In the genomic region with DNA sequence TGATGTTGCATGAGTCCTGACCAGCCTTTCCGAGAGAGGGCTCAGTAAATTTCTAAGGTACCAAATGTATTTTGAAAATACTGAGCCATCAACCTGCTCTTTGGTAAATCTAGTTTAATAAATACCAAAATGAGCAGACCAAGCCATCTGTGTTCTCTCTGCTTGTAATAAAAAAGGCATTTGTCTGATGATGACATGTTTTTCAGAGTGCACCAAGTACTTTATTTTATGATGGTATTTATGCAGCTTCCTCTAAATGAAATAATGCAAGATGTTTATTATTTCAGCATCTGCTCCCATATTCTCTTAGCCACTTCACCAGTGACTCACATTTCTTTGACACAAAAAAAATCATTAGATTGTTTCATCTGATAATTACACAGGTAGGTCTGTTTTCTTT, we compare ENCODE assay signal across 20 cellular contexts.
"Had no signal": no experiment of that assay in that cellular context is flagged by ENCODE, and none has a peak within 500 bp of the region (broad histone marks: within the 10 kb centered on the region; RNA-seq: fewer than 3 reads in every experiment).

No MANE protein-coding gene starts in this region.

- H3K27ac ChIP-seq: hepatocyte, left ventricle myocardium inferior, prostate gland, spleen, testis, vagina had no signal

- H3K36me3 ChIP-seq: left ventricle myocardium inferior, prostate gland, spleen, vagina had no signal

- DNase-seq: activated CD4-positive, alpha-beta T cell treated with anti-CD3 and anti-CD28 coated beads for 36 hours; activated CD4-positive, alpha-beta T cell treated with anti-CD3 and anti-CD28 coated beads, Interleukin-2, amount 50 U/mL, for 48 hours; activated naive CD4-positive, alpha-beta T cell treated with Interleukin-2 at 50 U/mL for 16 hours; activated naive CD8-positive, alpha-beta T cell treated with anti-CD3 and anti-CD28 coated beads, Interleukin-2, amount 10 ng/mL, durations not matched to agents 7 days and 5 days; activated T-cell treated with anti-CD3 and anti-CD28 coated beads, Interleukin-2, amount 50 U/mL, for 48 hours; foreskin melanocyte; glutamatergic neuron; kidney glomerular epithelial cell; left ventricle myocardium inferior; natural killer cell; spleen; stimulated activated CD4-positive, alpha-beta T cell treated with anti-CD3 and anti-CD28 coated beads, Interleukin-4, amount 100 ng/mL, for 1 hour; stimulated activated naive CD4-positive, alpha-beta T cell; T1000; testis; trophoblast cell had no signal

- H3K4me2 ChIP-seq: hepatocyte had no signal

- ATAC-seq: activated CD4-positive, alpha-beta T cell treated with anti-CD3 and anti-CD28 coated beads for 36 hours; natural killer cell; WTC11 had no signal

- H3K4me3 ChIP-seq: hepatocyte, left ventricle myocardium inferior, prostate gland, spleen, testis, vagina had no signal

- H2AFZ ChIP-seq: hepatocyte had no signal

- H3K27me3 ChIP-seq: hepatocyte, spleen, testis, vagina had no signal

- H3K4me1 ChIP-seq: left ventricle myocardium inferior, prostate gland, spleen, testis, vagina had no signal

- H3K9me3 ChIP-seq: left ventricle myocardium inferior, prostate gland, testis, vagina had no signal
